8 cellular contexts compared by ENCODE assay signal in the genomic region with DNA sequence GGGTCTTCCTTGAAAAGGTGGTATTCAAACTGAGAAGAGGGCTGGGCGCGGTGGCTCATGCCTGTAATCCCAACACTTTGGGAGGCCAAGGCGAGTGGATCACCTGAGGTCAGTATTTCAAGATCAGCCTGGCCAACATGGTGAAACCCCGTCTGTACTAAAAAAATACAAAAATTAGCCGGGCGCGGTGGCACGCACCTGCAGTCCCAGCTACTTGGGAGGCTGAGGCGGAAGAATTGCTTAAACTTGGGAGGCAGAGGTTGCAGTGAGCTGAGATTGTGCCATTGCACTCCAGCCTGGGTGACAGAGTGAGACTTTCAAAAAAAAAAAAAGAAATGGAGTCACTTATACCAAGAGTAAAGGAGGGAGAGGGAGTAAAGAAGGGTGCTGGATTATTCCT. TPM values are rescaled to one million over a fixed set of nuclear protein-coding genes. Genes with fewer than 3 reads are reported as not detected.
A peak's percentile ranks its signal among the peaks of the same experiment; 100 is the strongest.
DNase-seq lines count a peak whose midpoint lies in the region; ATAC-seq, FAIRE-seq and TF ChIP-seq lines count a peak whose summit lies in the region.
"Not testable (repeated sequence)": the region's sequence is repeated elsewhere in the genome, so short reads cannot be mapped to it uniquely, and the experiment has no call there.

No MANE protein-coding gene starts in this region.

- intact Hi-C loops in OCI-LY7 (cut with micrococcal nuclease; ENCODE audit: unreplicated experiment): loop anchor here (10.0 kb wide), 1 partner anchor 376 kb away; the partner anchor contains the start of genes STK4 and TOMM34
- intact Hi-C loops in GM12878 (cut with micrococcal nuclease; ENCODE audit: unreplicated experiment): loop anchor here (5.0 kb wide), 2 partner anchors 56 to 111 kb away; partner anchors contain the start of gene TTPAL
- intact Hi-C loops in left ventricle myocardium inferior (cut with micrococcal nuclease); spleen (cut with DNase I; ENCODE audit: low total_unique reads); tibial artery (cut with DNase I; ENCODE audit: low total_unique reads): not testable (repeated sequence)

- not testable (repeated sequence) for FAIRE-seq in GM12878 (lab: Jason Lieb, UNC)

- 0 out of 22 replicates have a peak overlapping the region, but pooled peaks of 1 of the 11 experiments have one; percentile 57 for H3K27ac ChIP-seq in BLaER1 treated with 17β-estradiol and CSF1 and Interleukin-3, amounts not matched to agents 10 nM and 100 nM
- H3K27ac ChIP-seq in OCI-LY7 (ENCODE audit: low read depth, low read length, poor library complexity, severe bottlenecking) (peak overlapping the region; percentile 98), GM12878 (ENCODE audit: control insufficient read depth, insufficient read depth) (peak overlapping the region; percentile 77), left ventricle myocardium inferior (replicated peaks) (peak overlapping the region; percentile 94), spleen (peak overlapping the region; percentile 36 to 91 (median 84)), tibial artery (peak overlapping the region; percentile 79 to 83)

- TF ChIP-seq POLR2A in GM12878 (IDR thresholded peaks at IDR 0.05; ENCODE audit: low read depth, low read length); spleen (IDR thresholded peaks at IDR 0.05): not testable (repeated sequence)

- peak overlapping the region; percentile 93 to 100 (median 98) for H3K27ac Mint-ChIP-seq in IgD-negative memory B cell
- H3K27ac Mint-ChIP-seq in naive B cell: peak overlapping the region in 5 of 6 donors; percentile 92 to 100 (median 98)

- not testable (repeated sequence) for TF ChIP-seq RAD21 in GM12878 (IDR thresholded peaks at IDR 0.05; ENCODE audit: insufficient read depth, low read depth, low read length)

- SMC1A ChIA-PET in GM12878 (lab: Charles Lee; ENCODE audit: uncharacterized antibody, unreplicated experiment): interaction anchor here (1.0 to 7.8 kb wide), 5 partner anchors 11 to 113 kb away, joined by 3 to 144 read pairs (median 38); partner anchors contain the start of gene TTPAL

- peaks cover 73 to 88% (median 83%) of the 10 kb centered on the region in 10 experiments for H3K4me1 ChIP-seq in BLaER1 treated with 17β-estradiol and CSF1 and Interleukin-3, amounts not matched to agents 10 nM and 100 nM
- peaks cover 92% of the 10 kb centered on the region for H3K4me1 ChIP-seq in OCI-LY7 (ENCODE audit: insufficient read depth, low read length, poor library complexity, severe bottlenecking)
- H3K4me1 ChIP-seq in GM12878 (ENCODE audit: control insufficient read depth, insufficient read depth, low read length): peaks cover 54% of the 10 kb centered on the region
- peaks cover 93% of the 10 kb centered on the region for H3K4me1 ChIP-seq in left ventricle myocardium inferior
- H3K4me1 ChIP-seq in spleen: peaks cover 13 to 100% (median 68%) of the 10 kb centered on the region in 6 donors
- peaks cover 0 to 78% (median 39%) of the 10 kb centered on the region in 4 donors for H3K4me1 ChIP-seq in tibial artery

- POLR2A ChIA-PET in OCI-LY7 (lab: Charles Lee): interaction anchor here (0.6 to 3.6 kb wide), 3 partner anchors 10 to 29 kb away, joined by 4 to 16 read pairs (median 6); no protein-coding TSS in a partner anchor
- POLR2A ChIA-PET in GM12878 (lab: Charles Lee): interaction anchor here (1.2 to 5.9 kb wide), 3 partner anchors 9 to 54 kb away, joined by 5 to 46 read pairs (median 6); no protein-coding TSS in a partner anchor

- RAD21 ChIA-PET in GM12878 (lab: Charles Lee; ENCODE audit: unreplicated experiment): interaction anchor here (1.7 to 5.4 kb wide), 8 partner anchors 9 to 62 kb away, joined by 3 to 61 read pairs (median 8); no protein-coding TSS in a partner anchor

- not testable (repeated sequence) for DNase-seq in OCI-LY7 (ENCODE audit: low spot score); GM12878 (ENCODE audit: low read depth, low spot score); left ventricle myocardium inferior; naive B cell; spleen; tibial artery

- not testable (repeated sequence) for H3K9me3 ChIP-seq in BLaER1 treated with 17β-estradiol and CSF1 and Interleukin-3, amounts not matched to agents 10 nM and 100 nM (replicated peaks in 1 of 11); OCI-LY7 (ENCODE audit: low read length); GM12878 (replicated peaks; ENCODE audit: control insufficient read depth, insufficient read depth, low read length); left ventricle myocardium inferior (replicated peaks); spleen; tibial artery

- not testable (repeated sequence) for H3K27me3 Mint-ChIP-seq in IgD-negative memory B cell, naive B cell

- H3K36me3 Mint-ChIP-seq in IgD-negative memory B cell (peaks cover 11% of the 10 kb centered on the region), naive B cell (peaks cover 10 to 15% of the 10 kb centered on the region in 2 donors)

- CTCF ChIA-PET in OCI-LY7 (lab: Charles Lee; ENCODE audit: unreplicated experiment): not testable (repeated sequence)
- CTCF ChIA-PET in GM12878 (lab: Yijun Ruan, JAX): interaction anchor here (0.8 to 5.3 kb wide), 9 partner anchors 8 to 95 kb away, joined by 3 to 67 read pairs (median 11); no protein-coding TSS in a partner anchor

- H3K9ac ChIP-seq in BLaER1 treated with 17β-estradiol and CSF1 and Interleukin-3, amounts not matched to agents 10 nM and 100 nM; GM12878 (ENCODE audit: control insufficient read depth, insufficient read depth, low read length): not testable (repeated sequence)

- peaks cover 53 to 70% (median 54%) of the 10 kb centered on the region in 3 donors for H3K4me1 Mint-ChIP-seq in IgD-negative memory B cell
- H3K4me1 Mint-ChIP-seq in naive B cell: peaks cover 74 to 92% (median 91%) of the 10 kb centered on the region in 3 donors

- H3K27me3 ChIP-seq in BLaER1 treated with 17β-estradiol and CSF1 and Interleukin-3, amounts not matched to agents 10 nM and 100 nM; GM12878 (replicated peaks in 1 of 2; ENCODE audit: control insufficient read depth in 2 of 2, insufficient read depth in 2 of 2, low read length in 1 of 2); left ventricle myocardium inferior (ENCODE audit: low read depth); spleen (replicated peaks in 1 of 7); tibial artery: not testable (repeated sequence)

- BruUV-seq in OCI-LY7 (replicated peaks; lab: Mats Ljungman, UMichigan); GM12878 (replicated peaks; lab: Mats Ljungman, UMichigan): not testable (repeated sequence)

- not testable (repeated sequence) for TF ChIP-seq CTCF in OCI-LY7 (conservative IDR thresholded peaks at IDR 0.05; ENCODE audit: low read length); GM12878 (IDR thresholded peaks at IDR 0.05 in 2 of 3, conservative IDR thresholded peaks at IDR 0.05 in 1 of 3; ENCODE audit: control insufficient read depth in 2 of 3, extremely low read depth in 1 of 3, insufficient read depth in 1 of 3, low read depth in 3 of 3, low read length in 3 of 3); left ventricle myocardium inferior (IDR thresholded peaks at IDR 0.05; ENCODE audit: borderline replicate concordance); spleen (IDR thresholded peaks at IDR 0.05 in 8 of 11, conservative IDR thresholded peaks at IDR 0.05 in 3 of 11); tibial artery (IDR thresholded peaks at IDR 0.05)

- not testable (repeated sequence) for H4K20me1 ChIP-seq in BLaER1 treated with 17β-estradiol and CSF1 and Interleukin-3, amounts not matched to agents 10 nM and 100 nM; OCI-LY7 (ENCODE audit: insufficient read depth, low read length); GM12878 (ENCODE audit: control insufficient read depth, insufficient read depth)

- H3K9me2 ChIP-seq in OCI-LY7 (ENCODE audit: insufficient read depth, low read length): not testable (repeated sequence)

- in situ Hi-C loops in GM12878 (cut with MboI): not testable (repeated sequence)

- peaks cover 70% of the 10 kb centered on the region for H3K79me2 ChIP-seq in OCI-LY7 (ENCODE audit: insufficient read depth, low read depth, low read length)
- H3K79me2 ChIP-seq in GM12878 (ENCODE audit: control insufficient read depth, insufficient read depth, low read length): not testable (repeated sequence)

- H3K4me3 ChIP-seq in BLaER1 treated with 17β-estradiol and CSF1 and Interleukin-3, amounts not matched to agents 10 nM and 100 nM; tibial artery: not testable (repeated sequence)
- H3K4me3 ChIP-seq in OCI-LY7 (ENCODE audit: low read depth, low read length, poor library complexity, severe bottlenecking): peak overlapping the region; percentile 63
- H3K4me3 ChIP-seq in GM12878: 0 out of 2 replicates have a peak overlapping the region, but pooled peaks have one; percentile 46
- H3K4me3 ChIP-seq in left ventricle myocardium inferior: peak overlapping the region; percentile 74
- H3K4me3 ChIP-seq in spleen: peak overlapping the region in 1 of 8 donors; percentile 18

- peaks cover 0 to 33% (median 18%) of the 10 kb centered on the region in 11 experiments; a peak in 19 of 22 replicates for H3K36me3 ChIP-seq in BLaER1 treated with 17β-estradiol and CSF1 and Interleukin-3, amounts not matched to agents 10 nM and 100 nM
- H3K36me3 ChIP-seq in OCI-LY7 (ENCODE audit: insufficient read depth, low read length) (peaks cover 49% of the 10 kb centered on the region), left ventricle myocardium inferior (peaks cover 32% of the 10 kb centered on the region), spleen (peaks cover 0 to 33% (median 8%) of the 10 kb centered on the region in 6 donors), tibial artery (peaks cover 19 to 25% (median 22%) of the 10 kb centered on the region in 3 donors)
- not testable (repeated sequence) for H3K36me3 ChIP-seq in GM12878 (ENCODE audit: control insufficient read depth in 2 of 2, insufficient read depth in 2 of 2, low read length in 1 of 2)

- H3K4me3 Mint-ChIP-seq in IgD-negative memory B cell: peak overlapping the region; percentile 87 to 96 (median 92)
- peak overlapping the region; percentile 65 to 96 (median 93) for H3K4me3 Mint-ChIP-seq in naive B cell

- 74% methylated on average over 9 of the region's 9 CpGs for whole genome bisulfite sequencing in GM12878 (ENCODE audit: insufficient coverage, insufficient replicate concordance, low lambda C conversion rate, missing lambda C conversion rate)
- WGBS in spleen, 5 donors: 82 to 90% (median 87%) methylated on average over 9 of the region's 9 CpGs

- H2AFZ ChIP-seq in OCI-LY7 (ENCODE audit: low read length); GM12878 (ENCODE audit: control insufficient read depth, low read depth, low read length): not testable (repeated sequence)

- H3K4me2 ChIP-seq in BLaER1 treated with 17β-estradiol and CSF1 and Interleukin-3, amounts not matched to agents 10 nM and 100 nM: peak overlapping the region; percentile 86 to 97 (median 90)
- H3K4me2 ChIP-seq in OCI-LY7 (ENCODE audit: low read length) (peak overlapping the region; percentile 89), GM12878 (ENCODE audit: control insufficient read depth, insufficient read depth) (peak overlapping the region; percentile 72)

- ATAC-seq in GM12878; naive B cell (ENCODE audit: low read depth in 2 of 2): not testable (repeated sequence)

- H3K9me3 Mint-ChIP-seq in IgD-negative memory B cell, naive B cell: not testable (repeated sequence)

- TF ChIP-seq EP300 in GM12878 (IDR thresholded peaks at IDR 0.05; ENCODE audit: borderline replicate concordance in 1 of 2, control insufficient read depth in 1 of 2, low read depth in 2 of 2, low read length in 2 of 2): not testable (repeated sequence)

RNA-seq across cellular contexts. Expression of gene PKIG, which starts 5.9 kb away (rescaled TPM):
- polyA plus RNA-seq in IgD-negative memory B cell: 63.3 TPM
- total RNA-seq in OCI-LY7 (2014; rRNA removed; shearing (Covaris generic)): 37.2 and 46.9 TPM in 2 replicates
- 31.7 and 34.9 TPM in 2 replicates for total RNA-seq in OCI-LY7 (2022)
- 7.9 and 8.9 TPM in 2 replicates for total RNA-seq in GM12878 (2013; cell fraction: nucleolus; rRNA removed)
- total RNA-seq in GM12878 (2014; rRNA removed): 77.0 and 78.5 TPM in 2 replicates
- total RNA-seq in GM12878 (2014; rRNA removed; fragmentation: Illumina TruSeq; extraction: Trizol): 47.9 and 51.4 TPM in 2 replicates
- 56.2 and 58.4 TPM in 2 replicates for total RNA-seq in GM12878 (2021)
- 7.8 TPM for polyA plus RNA-seq in GM12878 (2011; ENCODE audit: low read depth)
- polyA plus RNA-seq in GM12878 (2011; rRNA removed): 16.4 and 17.8 TPM in 2 replicates
- 27.8 and 30.7 TPM in 2 replicates for polyA plus RNA-seq in GM12878 (2011; cell fraction: cytosol; rRNA removed)
- polyA plus RNA-seq in GM12878 (2011; cell fraction: nucleus; rRNA removed): 10.9 TPM in 2 replicates
- 17.2 and 19.4 TPM in 2 replicates for polyA plus RNA-seq in GM12878 (2012)
- 33.8 and 69.3 TPM in 2 replicates for polyA plus RNA-seq in GM12878 (2014; fragmentation: Illumina TruSeq; extraction: Trizol)
- 10 to 100 TPM in 1 of 2 experiments, 1 to 10 TPM in 1; 5.7 to 17.5 TPM for polyA plus RNA-seq in GM12878 (2014; fragmentation: Nextera tagmentation; extraction: Ambion mirVana)
- 74.2 and 82.3 TPM in 2 replicates for polyA plus RNA-seq in GM12878 (2014; rRNA removed)
- 10 to 100 TPM; 26.3 to 28.0 TPM for polyA plus RNA-seq in GM12878 (2016; fragmentation: Nextera tagmentation; extraction: Ambion mirVana)
- polyA minus RNA-seq in GM12878 (2011; rRNA and poly(A)+ RNA removed): 5.6 and 9.3 TPM in 2 replicates
- 4.2 and 5.1 TPM in 2 replicates for polyA minus RNA-seq in GM12878 (2011; cell fraction: cytosol; rRNA and poly(A)+ RNA removed)
- polyA minus RNA-seq in GM12878 (2011; cell fraction: nucleus; rRNA and poly(A)+ RNA removed): 1.5 and 3.6 TPM in 2 replicates
- total RNA-seq in left ventricle myocardium inferior: 172 TPM
- polyA plus RNA-seq in naive B cell (ENCODE audit: low read depth in 6 of 6): 100 to 1,000 TPM in 4 of 6 donors, 10 to 100 TPM in 2; 74.7 to 219 (median 103) TPM
- 10 to 100 TPM; 37.5 to 82.6 (median 47.6) TPM for total RNA-seq in spleen
- 10 to 100 TPM; 64.6 to 82.1 (median 74.9) TPM for polyA plus RNA-seq in spleen
